Comparison of ENCODE assay signal across 21 cellular contexts in the genomic region with DNA sequence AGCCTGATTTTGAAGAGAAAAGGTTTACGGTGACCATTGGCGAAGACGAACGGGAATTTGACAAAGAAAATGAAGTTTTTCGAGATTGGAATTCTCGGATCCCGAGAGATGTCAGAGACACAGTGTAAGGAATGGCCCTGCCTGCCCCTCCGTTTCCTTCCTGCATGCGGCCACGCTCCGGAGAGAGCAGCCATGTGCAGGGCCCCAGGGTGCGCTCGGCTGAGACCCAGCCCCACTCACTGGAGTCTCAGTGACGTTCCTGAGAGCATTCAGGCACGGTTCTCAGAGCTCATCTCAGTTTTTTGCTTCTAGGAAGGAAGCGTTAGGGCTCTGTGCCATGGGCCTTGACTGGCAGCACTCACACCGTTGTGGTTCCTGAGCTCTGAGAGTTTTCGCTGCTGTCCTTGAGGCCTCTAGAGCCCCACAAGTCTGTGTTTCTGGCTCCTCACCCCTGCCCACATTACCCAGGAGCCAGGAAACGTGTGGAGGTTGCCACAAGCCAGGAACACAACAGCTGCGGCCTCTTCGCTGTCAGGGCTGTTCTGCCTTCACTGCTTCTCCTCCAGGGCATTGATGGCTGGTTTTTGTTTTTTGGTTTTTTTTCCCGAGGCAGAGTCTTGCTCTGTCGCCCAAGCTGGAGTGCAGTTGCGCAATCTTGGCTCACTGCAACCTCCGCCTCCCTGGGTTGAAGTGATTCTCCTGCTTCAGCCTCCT. TPM values are rescaled to one million over a fixed set of nuclear protein-coding genes. Genes with fewer than 3 reads are reported as not detected.
DNase-seq lines count a peak whose midpoint lies in the region; ATAC-seq and TF ChIP-seq lines count a peak whose summit lies in the region.
"Had no signal": no experiment of that assay in that cellular context is flagged by ENCODE, and none has a peak within 500 bp of the region (broad histone marks: within the 10 kb centered on the region; RNA-seq: fewer than 3 reads in every experiment).

No MANE protein-coding gene starts in this region.

- POLR2A ChIA-PET in activated naive CD8-positive, alpha-beta T cell treated with anti-CD3 and anti-CD28 coated beads, Interleukin-2, amount 10 ng/mL, durations not matched to agents 7 days and 5 days (lab: Charles Lee): no interaction called here

- H3K9me3 ChIP-seq in gastroesophageal sphincter: no peaks in the 10 kb centered on the region
- H3K9me3 ChIP-seq in uterus: no peaks in the 10 kb centered on the region

- no peaks in the 10 kb centered on the region for H3K9me3 Mint-ChIP-seq in activated naive CD8-positive, alpha-beta T cell treated with anti-CD3 and anti-CD28 coated beads, Interleukin-2, amount 10 ng/mL, durations not matched to agents 7 days and 5 days
- no peaks in the 10 kb centered on the region for H3K9me3 Mint-ChIP-seq in activated naive CD8-positive, alpha-beta T cell treated with anti-CD3 and anti-CD28 coated beads, Interleukin-2, amount 50 U/mL, for 24 hours
- no peaks in the 10 kb centered on the region for H3K9me3 Mint-ChIP-seq in progenitor cell of endocrine pancreas (ENCODE audit: low read depth)
- H3K9me3 Mint-ChIP-seq: endodermal cell, IgD-negative memory B cell had no signal

- H3K27ac ChIP-seq in gastroesophageal sphincter: peak overlapping the region in 3 of 4 donors; percentile 18 to 68 (median 53)
- H3K27ac ChIP-seq in uterus: peak overlapping the region; percentile 47 to 50

- H3K36me3 Mint-ChIP-seq in activated naive CD8-positive, alpha-beta T cell treated with anti-CD3 and anti-CD28 coated beads, Interleukin-2, amount 10 ng/mL, durations not matched to agents 7 days and 5 days: peaks cover 16% of the 10 kb centered on the region
- H3K36me3 Mint-ChIP-seq in activated naive CD8-positive, alpha-beta T cell treated with anti-CD3 and anti-CD28 coated beads, Interleukin-2, amount 50 U/mL, for 24 hours (ENCODE audit: low read depth): peaks cover 34% of the 10 kb centered on the region
- peaks cover 18% of the 10 kb centered on the region for H3K36me3 Mint-ChIP-seq in progenitor cell of endocrine pancreas (ENCODE audit: insufficient read depth)
- H3K36me3 Mint-ChIP-seq: IgD-negative memory B cell had no signal

- intact Hi-C loops in uterus (cut with DNase I; ENCODE audit: low total_unique reads): no loop called here

- peaks cover 0 to 72% of the 10 kb centered on the region in 2 donors for H3K36me3 ChIP-seq in gastroesophageal sphincter
- no peaks in the 10 kb centered on the region for H3K36me3 ChIP-seq in uterus

- no peak overlapping the region for H3K27ac Mint-ChIP-seq in activated naive CD8-positive, alpha-beta T cell treated with anti-CD3 and anti-CD28 coated beads, Interleukin-2, amount 10 ng/mL, durations not matched to agents 7 days and 5 days
- no peak overlapping the region for H3K27ac Mint-ChIP-seq in activated naive CD8-positive, alpha-beta T cell treated with anti-CD3 and anti-CD28 coated beads, Interleukin-2, amount 50 U/mL, for 24 hours
- H3K27ac Mint-ChIP-seq in progenitor cell of endocrine pancreas: peak overlapping the region; percentile 24
- H3K27ac Mint-ChIP-seq: endodermal cell had no signal

- no peak for DNase-seq in activated naive CD8-positive, alpha-beta T cell treated with anti-CD3 and anti-CD28 coated beads, Interleukin-2, amount 10 ng/mL, durations not matched to agents 7 days and 5 days
- no peak for DNase-seq in activated naive CD8-positive, alpha-beta T cell treated with anti-CD3 and anti-CD28 coated beads, Interleukin-2, amount 50 U/mL, for 24 hours
- DNase-seq in progenitor cell of endocrine pancreas (ENCODE audit: low spot score, unreplicated experiment) (no peak), uterus (peak in 1 of 2 donors; percentile 29), HT-29 (ENCODE audit: low spot score) (no peak), A172 (ENCODE audit: low spot score) (no peak)
- DNase-seq: activated effector memory CD4-positive, alpha-beta T cell treated with anti-CD3 and anti-CD28 coated beads, Interleukin-2, amount 50 U/mL, for 16 hours; COR-L47; endodermal cell; glutamatergic neuron; NCI-H146; NCI-H510A; PC-3; stimulated activated CD4-positive, alpha-beta T cell treated with anti-CD3 and anti-CD28 coated beads, Interleukin-2, amount 100 ng/mL, for 24 hours had no signal

- H3K27me3 ChIP-seq in gastroesophageal sphincter (no peaks in the 10 kb centered on the region), uterus (no peaks in the 10 kb centered on the region)

- no peak for TF ChIP-seq EP300 in gastroesophageal sphincter (IDR thresholded peaks at IDR 0.05)

- no peak overlapping the region for H3K4me3 Mint-ChIP-seq in activated naive CD8-positive, alpha-beta T cell treated with anti-CD3 and anti-CD28 coated beads, Interleukin-2, amount 10 ng/mL, durations not matched to agents 7 days and 5 days
- H3K4me3 Mint-ChIP-seq in activated naive CD8-positive, alpha-beta T cell treated with anti-CD3 and anti-CD28 coated beads, Interleukin-2, amount 50 U/mL, for 24 hours: no peak overlapping the region
- H3K4me3 Mint-ChIP-seq in progenitor cell of endocrine pancreas (ENCODE audit: low read depth): no peak overlapping the region
- H3K4me3 Mint-ChIP-seq: endodermal cell had no signal

- ATAC-seq in activated naive CD8-positive, alpha-beta T cell treated with anti-CD3 and anti-CD28 coated beads, Interleukin-2, amount 10 ng/mL, durations not matched to agents 7 days and 5 days (ENCODE audit: low read depth): peak; percentile 47
- no peak for ATAC-seq in activated naive CD8-positive, alpha-beta T cell treated with anti-CD3 and anti-CD28 coated beads, Interleukin-2, amount 50 U/mL, for 24 hours
- ATAC-seq in gastroesophageal sphincter (peak; percentile 18), HG02610 (IDR thresholded peaks at IDR 0.05; ENCODE audit: unreplicated experiment) (no peak)
- ATAC-seq: PC-3, SK-N-SH treated with all-trans-retinoic acid at 6 μM for 48 hours had no signal

- H3K4me3 ChIP-seq in gastroesophageal sphincter (no peak overlapping the region), uterus (no peak overlapping the region)

- peaks cover 0 to 22% (median 0%) of the 10 kb centered on the region in 3 donors for H3K4me1 ChIP-seq in gastroesophageal sphincter
- H3K4me1 ChIP-seq in uterus: no peaks in the 10 kb centered on the region

- TF ChIP-seq CTCF in gastroesophageal sphincter (IDR thresholded peaks at IDR 0.05) (no peak), progenitor cell of endocrine pancreas (IDR thresholded peaks at IDR 0.05; ENCODE audit: unreplicated experiment) (no peak), uterus (IDR thresholded peaks at IDR 0.05) (no peak)

- no peaks in the 10 kb centered on the region for H3K27me3 Mint-ChIP-seq in activated naive CD8-positive, alpha-beta T cell treated with anti-CD3 and anti-CD28 coated beads, Interleukin-2, amount 10 ng/mL, durations not matched to agents 7 days and 5 days
- no peaks in the 10 kb centered on the region for H3K27me3 Mint-ChIP-seq in activated naive CD8-positive, alpha-beta T cell treated with anti-CD3 and anti-CD28 coated beads, Interleukin-2, amount 50 U/mL, for 24 hours
- no peaks in the 10 kb centered on the region for H3K27me3 Mint-ChIP-seq in progenitor cell of endocrine pancreas
- H3K27me3 Mint-ChIP-seq: IgD-negative memory B cell had no signal

- no peaks in the 10 kb centered on the region for H3K4me1 Mint-ChIP-seq in activated naive CD8-positive, alpha-beta T cell treated with anti-CD3 and anti-CD28 coated beads, Interleukin-2, amount 10 ng/mL, durations not matched to agents 7 days and 5 days
- H3K4me1 Mint-ChIP-seq in activated naive CD8-positive, alpha-beta T cell treated with anti-CD3 and anti-CD28 coated beads, Interleukin-2, amount 50 U/mL, for 24 hours: peaks cover 5% of the 10 kb centered on the region
- H3K4me1 Mint-ChIP-seq in progenitor cell of endocrine pancreas (ENCODE audit: low read depth): peaks cover 6% of the 10 kb centered on the region
- H3K4me1 Mint-ChIP-seq: endodermal cell had no signal

- TF ChIP-seq POLR2A in gastroesophageal sphincter (IDR thresholded peaks at IDR 0.05) (no peak), uterus (IDR thresholded peaks at IDR 0.05) (no peak)

- WGBS in gastroesophageal sphincter (ENCODE audit: low coverage in 1 of 2), 2 donors: 79 to 87% methylated on average over 17 to 18 of the region's 25 CpGs

RNA-seq across cellular contexts. Expression of a gene that starts 29.8 kb away (rescaled TPM):
- 10 to 100 TPM; 83.4 to 88.7 TPM for total RNA-seq in activated naive CD8-positive, alpha-beta T cell treated with anti-CD3 and anti-CD28 coated beads, Interleukin-2, amount 10 ng/mL, durations not matched to agents 7 days and 5 days
- total RNA-seq in gastroesophageal sphincter (10 to 100 TPM; 15.8 to 40.6 (median 23.3) TPM), progenitor cell of endocrine pancreas (67.5 and 70.7 TPM in 2 replicates), uterus (10 to 100 TPM in 2 of 4 donors, 1 to 10 TPM in 1, under 1 TPM in 1; 0.88 to 58.8 (median 9.5) TPM)
- total RNA-seq in HT-29 (2014; rRNA removed; shearing (Covaris generic)): 20.2 and 28.9 TPM in 2 replicates
- 17.7 and 18.3 TPM in 2 replicates for total RNA-seq in A172 (2014; rRNA removed; shearing (Covaris generic))

RNA-seq across cellular contexts. Expression of a gene that starts 38.4 kb away (rescaled TPM):
- total RNA-seq in activated naive CD8-positive, alpha-beta T cell treated with anti-CD3 and anti-CD28 coated beads, Interleukin-2, amount 10 ng/mL, durations not matched to agents 7 days and 5 days: under 1 TPM in 1 of 2 experiments, not detected in 1; 0.68 TPM
- total RNA-seq in gastroesophageal sphincter (not detected), progenitor cell of endocrine pancreas (0.29 TPM in 2 replicates), uterus (not detected)
- total RNA-seq in HT-29 (2014; rRNA removed; shearing (Covaris generic)): 0.28 TPM in 1 of 2 replicates, not detected in the other
- total RNA-seq in A172 (2014; rRNA removed; shearing (Covaris generic)): not detected in 2 replicates
- total RNA-seq: activated CD8-positive, alpha-beta memory T cell treated with anti-CD3 and anti-CD28 coated beads for 36 hours; endodermal cell; mucosa of gallbladder; PC-3; ureter had no signal

RNA-seq across cellular contexts. Expression of a gene that starts 50.9 kb away (rescaled TPM):
- 100 to 1,000 TPM; 505 to 513 TPM for total RNA-seq in activated naive CD8-positive, alpha-beta T cell treated with anti-CD3 and anti-CD28 coated beads, Interleukin-2, amount 10 ng/mL, durations not matched to agents 7 days and 5 days
- total RNA-seq in gastroesophageal sphincter (100 to 1,000 TPM in 1 of 4 donors, 10 to 100 TPM in 3; 19.9 to 135 (median 79.1) TPM), progenitor cell of endocrine pancreas (111 and 112 TPM in 2 replicates), uterus (10 to 100 TPM; 17.4 to 72.0 (median 38.3) TPM)
- total RNA-seq in HT-29 (2014; rRNA removed; shearing (Covaris generic)): 1,584 and 1,604 TPM in 2 replicates
- 0.19 TPM in 1 of 2 replicates, not detected in the other for total RNA-seq in A172 (2014; rRNA removed; shearing (Covaris generic))
- total RNA-seq: PC-3 had no signal

Comparison
In these comparisons a context has a peak if more than half of its experiments do, and no peak if none do; other contexts are left out.
1. ATAC-seq: peak in activated naive CD8-positive, alpha-beta T cell treated with anti-CD3 and anti-CD28 coated beads, Interleukin-2, amount 10 ng/mL, durations not matched to agents 7 days and 5 days (single experiment) and gastroesophageal sphincter (single experiment); none in activated naive CD8-positive, alpha-beta T cell treated with anti-CD3 and anti-CD28 coated beads, Interleukin-2, amount 50 U/mL, for 24 hours (single experiment) and HG02610 (single experiment).
2. RNA of a gene that starts 50.9 kb away (total RNA-seq): 1,584 to 1,604 TPM in HT-29, 505 to 513 TPM in activated naive CD8-positive, alpha-beta T cell treated with anti-CD3 and anti-CD28 coated beads, Interleukin-2, amount 10 ng/mL, durations not matched to agents 7 days and 5 days, 111 to 112 TPM in progenitor cell of endocrine pancreas, 19.9 to 135 TPM in gastroesophageal sphincter and 17.4 to 72.0 TPM in uterus; 0.19 TPM in A172; every median in the first group is over 10 times any median in the second.